Comparison of ENCODE assay signal across 2 cellular contexts in the genomic region with DNA sequence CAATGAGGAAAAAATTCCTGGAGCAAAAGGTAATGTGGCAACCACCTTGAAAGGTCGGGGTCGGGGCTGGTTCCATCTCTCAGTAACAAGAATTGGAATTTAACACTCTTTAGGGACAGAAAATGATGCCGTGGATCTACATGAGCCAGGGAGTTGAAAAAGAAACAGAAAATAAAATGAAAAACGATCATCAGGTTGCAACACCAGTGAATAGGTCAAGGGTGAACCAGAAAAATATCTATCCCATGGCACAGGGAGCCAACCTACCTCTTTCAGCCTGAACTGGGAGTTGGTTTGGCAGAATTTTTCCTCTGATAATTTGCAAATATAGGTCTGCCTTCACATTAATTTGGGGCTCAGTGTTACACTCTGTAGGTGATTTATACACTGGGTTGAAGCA.
TF ChIP-seq lines count a peak whose summit lies in the region.

No MANE protein-coding gene starts in this region.

TF ChIP-seq in liver, 16 proteins besides CTCF, POLR2A, EP300 and RAD21 (continued from another document):
- TF ChIP-seq SP1 (IDR thresholded peaks at IDR 0.05) (peak; percentile 80), FOXA2 (IDR thresholded peaks at IDR 0.05) (no peak), YY1 (IDR thresholded peaks at IDR 0.05) (peak; percentile 55), TAF1 (conservative IDR thresholded peaks at IDR 0.05) (no peak), GABPA (IDR thresholded peaks at IDR 0.05 in 1 of 2, conservative IDR thresholded peaks at IDR 0.05 in 1 of 2) (no peak), HNF4A (conservative IDR thresholded peaks at IDR 0.05) (peak; percentile 42 to 46), FOXA1 (IDR thresholded peaks at IDR 0.05) (no peak), JUND (IDR thresholded peaks at IDR 0.05) (no peak)
- TF ChIP-seq, protein P1, sequence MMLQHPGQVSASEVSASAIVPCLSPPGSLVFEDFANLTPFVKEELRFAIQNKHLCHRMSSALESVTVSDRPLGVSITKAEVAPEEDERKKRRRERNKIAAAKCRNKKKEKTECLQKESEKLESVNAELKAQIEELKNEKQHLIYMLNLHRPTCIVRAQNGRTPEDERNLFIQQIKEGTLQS (IDR thresholded peaks at IDR 0.05) = no peak
- TF ChIP-seq, protein P2, sequence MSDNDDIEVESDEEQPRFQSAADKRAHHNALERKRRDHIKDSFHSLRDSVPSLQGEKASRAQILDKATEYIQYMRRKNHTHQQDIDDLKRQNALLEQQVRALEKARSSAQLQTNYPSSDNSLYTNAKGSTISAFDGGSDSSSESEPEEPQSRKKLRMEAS (IDR thresholded peaks at IDR 0.05) = peak; percentile 26

TF ChIP-seq in HepG2, 621 proteins besides CTCF, POLR2A, EP300 and RAD21 (continued from another document):
- TF ChIP-seq, protein P3, sequence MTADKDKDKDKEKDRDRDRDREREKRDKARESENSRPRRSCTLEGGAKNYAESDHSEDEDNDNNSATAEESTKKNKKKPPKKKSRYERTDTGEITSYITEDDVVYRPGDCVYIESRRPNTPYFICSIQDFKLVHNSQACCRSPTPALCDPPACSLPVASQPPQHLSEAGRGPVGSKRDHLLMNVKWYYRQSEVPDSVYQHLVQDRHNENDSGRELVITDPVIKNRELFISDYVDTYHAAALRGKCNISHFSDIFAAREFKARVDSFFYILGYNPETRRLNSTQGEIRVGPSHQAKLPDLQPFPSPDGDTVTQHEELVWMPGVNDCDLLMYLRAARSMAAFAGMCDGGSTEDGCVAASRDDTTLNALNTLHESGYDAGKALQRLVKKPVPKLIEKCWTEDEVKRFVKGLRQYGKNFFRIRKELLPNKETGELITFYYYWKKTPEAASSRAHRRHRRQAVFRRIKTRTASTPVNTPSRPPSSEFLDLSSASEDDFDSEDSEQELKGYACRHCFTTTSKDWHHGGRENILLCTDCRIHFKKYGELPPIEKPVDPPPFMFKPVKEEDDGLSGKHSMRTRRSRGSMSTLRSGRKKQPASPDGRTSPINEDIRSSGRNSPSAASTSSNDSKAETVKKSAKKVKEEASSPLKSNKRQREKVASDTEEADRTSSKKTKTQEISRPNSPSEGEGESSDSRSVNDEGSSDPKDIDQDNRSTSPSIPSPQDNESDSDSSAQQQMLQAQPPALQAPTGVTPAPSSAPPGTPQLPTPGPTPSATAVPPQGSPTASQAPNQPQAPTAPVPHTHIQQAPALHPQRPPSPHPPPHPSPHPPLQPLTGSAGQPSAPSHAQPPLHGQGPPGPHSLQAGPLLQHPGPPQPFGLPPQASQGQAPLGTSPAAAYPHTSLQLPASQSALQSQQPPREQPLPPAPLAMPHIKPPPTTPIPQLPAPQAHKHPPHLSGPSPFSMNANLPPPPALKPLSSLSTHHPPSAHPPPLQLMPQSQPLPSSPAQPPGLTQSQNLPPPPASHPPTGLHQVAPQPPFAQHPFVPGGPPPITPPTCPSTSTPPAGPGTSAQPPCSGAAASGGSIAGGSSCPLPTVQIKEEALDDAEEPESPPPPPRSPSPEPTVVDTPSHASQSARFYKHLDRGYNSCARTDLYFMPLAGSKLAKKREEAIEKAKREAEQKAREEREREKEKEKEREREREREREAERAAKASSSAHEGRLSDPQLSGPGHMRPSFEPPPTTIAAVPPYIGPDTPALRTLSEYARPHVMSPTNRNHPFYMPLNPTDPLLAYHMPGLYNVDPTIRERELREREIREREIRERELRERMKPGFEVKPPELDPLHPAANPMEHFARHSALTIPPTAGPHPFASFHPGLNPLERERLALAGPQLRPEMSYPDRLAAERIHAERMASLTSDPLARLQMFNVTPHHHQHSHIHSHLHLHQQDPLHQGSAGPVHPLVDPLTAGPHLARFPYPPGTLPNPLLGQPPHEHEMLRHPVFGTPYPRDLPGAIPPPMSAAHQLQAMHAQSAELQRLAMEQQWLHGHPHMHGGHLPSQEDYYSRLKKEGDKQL (CRISPR knock-in tag; IDR thresholded peaks at IDR 0.05; ENCODE audit: low read depth) = no peak
- TF ChIP-seq NR2C2 (CRISPR knock-in tag; IDR thresholded peaks at IDR 0.05; ENCODE audit: borderline replicate concordance) (no peak), ZNF143 (CRISPR knock-in tag; IDR thresholded peaks at IDR 0.05) (no peak), ZNF20 (CRISPR knock-in tag; IDR thresholded peaks at IDR 0.05) (no peak), SMARCE1 (IDR thresholded peaks at IDR 0.05; ENCODE audit: borderline replicate concordance) (no peak)
